ENCODE assay signal across 8 cellular contexts in genomic region chr2:38376683-38377500, GRCh38. TPM values are rescaled to one million over a fixed set of nuclear protein-coding genes. Genes with fewer than 3 reads are reported as not detected.
A peak's percentile ranks its signal among the peaks of the same experiment; 100 is the strongest.
DNase-seq lines count a peak whose midpoint lies in the region; ATAC-seq and TF ChIP-seq lines count a peak whose summit lies in the region.

TSS of gene ATL2 (minus strand) at chr2:38377273. CDS start at chr2:38377260, 13 bp downstream.

- H3K4me1 ChIP-seq in HUES48 (ENCODE audit: control insufficient read depth, insufficient read depth, low read length), result peaks cover 21% of the 10 kb centered on the region
- no peaks in the 10 kb centered on the region for H3K4me1 ChIP-seq in NT2/D1 (ENCODE audit: insufficient read depth, insufficient read length)

- no peaks in the 10 kb centered on the region for H3K9me3 Mint-ChIP-seq in mesothelial cell of epicardium

- peak within 1 kb of the TSS; percentile 95 for H3K27ac ChIP-seq in HUES48 (ENCODE audit: low read depth, low read length)

- H3K9ac ChIP-seq in HUES48 (ENCODE audit: low read depth, low read length), result peak within 1 kb of the TSS; percentile 98
- H3K9ac ChIP-seq in NT2/D1 (ENCODE audit: insufficient read length, low read depth), result peak within 1 kb of the TSS; percentile 93

- no peaks in the 10 kb centered on the region for H3K36me3 Mint-ChIP-seq in mesothelial cell of epicardium

- H3K4me1 Mint-ChIP-seq in mesothelial cell of epicardium, result peaks cover 67% of the 10 kb centered on the region

- H3K4me3 Mint-ChIP-seq in mesothelial cell of epicardium, result peak within 1 kb of the TSS; percentile 91

- H3K27me3 ChIP-seq in HUES48 (ENCODE audit: control insufficient read depth, insufficient read depth, low read length) (no peaks in the 10 kb centered on the region), NT2/D1 (ENCODE audit: insufficient read depth, insufficient read length) (no peaks in the 10 kb centered on the region)

- no peak for TF ChIP-seq CTCF in mesothelial cell of epicardium (IDR thresholded peaks at IDR 0.05; ENCODE audit: unreplicated experiment)

- H3K4me3 ChIP-seq in HUES48 (ENCODE audit: low read depth, low read length), result peak within 1 kb of the TSS; percentile 94
- peak within 1 kb of the TSS; percentile 90 for H3K4me3 ChIP-seq in NT2/D1 (ENCODE audit: insufficient read length, low read depth)

- H3K36me3 ChIP-seq in HUES48 (ENCODE audit: control insufficient read depth, insufficient read depth, low read length), result peaks cover 7% of the 10 kb centered on the region; the same call in 1 of the 2 replicates
- peaks cover 5% of the 10 kb centered on the region for H3K36me3 ChIP-seq in NT2/D1 (ENCODE audit: insufficient read depth, insufficient read length, low read length)

- H3K9me3 ChIP-seq in HUES48 (ENCODE audit: control insufficient read depth, insufficient read depth, low read length) (no peaks in the 10 kb centered on the region), NT2/D1 (ENCODE audit: insufficient read depth, low read length) (no peaks in the 10 kb centered on the region)

- in situ Hi-C loops in Caki2 (cut with HindIII; ENCODE audit: low pct_unique_long_range_greater_than_20kb, low sequenced_read_pairs) (no loop called here), endometrial microvascular endothelial cells (cut with HindIII; ENCODE audit: inconsistent ontology term, low pct_unique_long_range_greater_than_20kb, low sequenced_read_pairs) (no loop called here)

- ATAC-seq in GM21381 (IDR thresholded peaks at IDR 0.05; ENCODE audit: unreplicated experiment), result peak; percentile 81

- H3K27ac Mint-ChIP-seq in mesothelial cell of epicardium, result peak within 1 kb of the TSS; percentile 99

- no peaks in the 10 kb centered on the region for H3K27me3 Mint-ChIP-seq in mesothelial cell of epicardium (ENCODE audit: low read depth)

- DNase-seq in Caki2 (ENCODE audit: low read depth) (peak; percentile 95), NT2/D1 (ENCODE audit: low read depth, low spot score) (peak; percentile 95), mesothelial cell of epicardium (ENCODE audit: low spot score in 2 of 2, unreplicated experiment in 2 of 2) (peak; percentile 80 to 91)
- peak; percentile 71 for DNase-seq in activated CD8-positive, alpha-beta memory T cell treated with anti-CD3 and anti-CD28 coated beads, Interleukin-2, amount 50 U/mL, for 1 hour (ENCODE audit: extremely low read depth)
- peak; percentile 90 to 91 for DNase-seq in stimulated activated CD8-positive, alpha-beta memory T cell treated with anti-CD3 and anti-CD28 coated beads, Interleukin-15, amount 100 ng/mL, for 48 hours (ENCODE audit: low read depth in 2 of 2)

RNA-seq across cellular contexts. Expression of gene ATL2, which starts in this region (rescaled TPM):
- total RNA-seq in Caki2 (2014; rRNA removed; shearing (Covaris generic); ENCODE audit: low replicate concordance), result 65.8 and 121 TPM in 2 replicates
- total RNA-seq in endometrial microvascular endothelial cells (ENCODE audit: inconsistent ontology term) (46.3 TPM), mesothelial cell of epicardium (73.7 to 77.3 TPM (median 75.3 TPM) in 3 replicates)

Comparison
In these comparisons a context has a peak if more than half of its experiments do, and no peak if none do; other contexts are left out.
1. Peak in every context shown above with its lines: DNase-seq, ATAC-seq, H3K4me3 ChIP-seq and H3K27ac ChIP-seq.